Comparison of ENCODE assay signal across 9 cellular contexts in genomic region chr2:5692561-5693287, GRCh38. TPM values are rescaled to one million over a fixed set of nuclear protein-coding genes. Genes with fewer than 3 reads are reported as not detected.
DNase-seq lines count a peak whose midpoint lies in the region; ATAC-seq and TF ChIP-seq lines count a peak whose summit lies in the region.
"Had no signal": no experiment of that assay in that cellular context is flagged by ENCODE, and none has a peak within 500 bp of the region (broad histone marks: within the 10 kb centered on the region; RNA-seq: fewer than 3 reads in every experiment).

No MANE protein-coding gene starts in this region.

- peak overlapping the region; percentile 94 for H3K4me3 ChIP-seq in iPS-18c (ENCODE audit: insufficient read depth, low read depth, low read length)
- H3K4me3 ChIP-seq in thoracic aorta: peak overlapping the region; percentile 24

- no peak overlapping the region for H3K4me3 Mint-ChIP-seq in activated naive CD4-positive, alpha-beta T cell treated with anti-CD3 and anti-CD28 coated beads, Interleukin-2, amount 10 ng/mL, durations not matched to agents 7 days and 5 days
- H3K4me3 Mint-ChIP-seq in WTC11: peak overlapping the region; percentile 92

- no peaks in the 10 kb centered on the region for H3K36me3 ChIP-seq in thoracic aorta

- H3K4me1 ChIP-seq in thoracic aorta (ENCODE audit: control insufficient read depth in 1 of 2, low read depth in 2 of 2): peaks cover 7 to 30% of the 10 kb centered on the region in 2 donors

- H3K27me3 ChIP-seq in thoracic aorta (replicated peaks; ENCODE audit: insufficient read depth): peaks cover 9% of the 10 kb centered on the region

- no peak for DNase-seq in activated naive CD4-positive, alpha-beta T cell treated with anti-CD3 and anti-CD28 coated beads, Interleukin-2, amount 10 ng/mL, durations not matched to agents 7 days and 5 days
- DNase-seq in activated naive CD4-positive, alpha-beta T cell treated with anti-CD3 and anti-CD28 coated beads, Interleukin-2, amount 50 U/mL, for 16 hours: no peak
- peak; percentile 32 for DNase-seq in WTC11 (ENCODE audit: low spot score)
- DNase-seq in thoracic aorta (ENCODE audit: low spot score): no peak

- no peak for TF ChIP-seq POLR2A in GM18505 (IDR thresholded peaks at IDR 0.05; ENCODE audit: borderline replicate concordance, extremely low read depth, insufficient read depth, insufficient read length)

- TF ChIP-seq CTCF in WTC11 (IDR thresholded peaks at IDR 0.05): no peak
- no peak for TF ChIP-seq CTCF in thoracic aorta (IDR thresholded peaks at IDR 0.05)

- no peaks in the 10 kb centered on the region for H3K9me3 Mint-ChIP-seq in activated naive CD4-positive, alpha-beta T cell treated with anti-CD3 and anti-CD28 coated beads, Interleukin-2, amount 10 ng/mL, durations not matched to agents 7 days and 5 days
- H3K9me3 Mint-ChIP-seq in WTC11: peaks cover 10% of the 10 kb centered on the region

- POLR2A ChIA-PET in WTC11 (lab: Charles Lee): interaction anchor here (0.6 to 4.6 kb wide), 2 partner anchors 13 to 34 kb away, joined by 5 to 26 read pairs; no protein-coding TSS in a partner anchor

- peaks cover 79% of the 10 kb centered on the region for H3K27me3 Mint-ChIP-seq in activated naive CD4-positive, alpha-beta T cell treated with anti-CD3 and anti-CD28 coated beads, Interleukin-2, amount 10 ng/mL, durations not matched to agents 7 days and 5 days
- peaks cover 14% of the 10 kb centered on the region for H3K27me3 Mint-ChIP-seq in WTC11 (ENCODE audit: low read depth)

- CTCF ChIA-PET in activated naive CD4-positive, alpha-beta T cell treated with anti-CD3 and anti-CD28 coated beads, Interleukin-2, amount 10 ng/mL, durations not matched to agents 7 days and 5 days (lab: Charles Lee): no interaction called here
- CTCF ChIA-PET in WTC11 (lab: Charles Lee): interaction anchor here (1.4 to 3.6 kb wide), 2 partner anchors 33 to 223 kb away, joined by 4 to 9 read pairs; no protein-coding TSS in a partner anchor

- H3K36me3 Mint-ChIP-seq in activated naive CD4-positive, alpha-beta T cell treated with anti-CD3 and anti-CD28 coated beads, Interleukin-2, amount 10 ng/mL, durations not matched to agents 7 days and 5 days: peaks cover 7% of the 10 kb centered on the region
- peaks cover 20% of the 10 kb centered on the region for H3K36me3 Mint-ChIP-seq in WTC11

- no peak for ATAC-seq in WTC11
- no peak for ATAC-seq in thoracic aorta (ENCODE audit: insufficient number of reproducible peaks, low FRiP score, low read depth)
- no peak for ATAC-seq in HG03439 (IDR thresholded peaks at IDR 0.05; ENCODE audit: unreplicated experiment)
- ATAC-seq in HG02623 (IDR thresholded peaks at IDR 0.05; ENCODE audit: unreplicated experiment): no peak
- ATAC-seq in GM18505 (IDR thresholded peaks at IDR 0.05; ENCODE audit: unreplicated experiment): no peak

- H3K4me1 Mint-ChIP-seq in activated naive CD4-positive, alpha-beta T cell treated with anti-CD3 and anti-CD28 coated beads, Interleukin-2, amount 10 ng/mL, durations not matched to agents 7 days and 5 days: peaks cover 13% of the 10 kb centered on the region
- peaks cover 8% of the 10 kb centered on the region for H3K4me1 Mint-ChIP-seq in WTC11

- peak overlapping the region; percentile 14 for H3K27ac Mint-ChIP-seq in activated naive CD4-positive, alpha-beta T cell treated with anti-CD3 and anti-CD28 coated beads, Interleukin-2, amount 10 ng/mL, durations not matched to agents 7 days and 5 days
- no peak overlapping the region; the same call in 1 of the 2 replicates for H3K27ac Mint-ChIP-seq in WTC11

- H3K27ac ChIP-seq in thoracic aorta: no peak overlapping the region

- H3K9me3 ChIP-seq in iPS-18c (ENCODE audit: control insufficient read depth, insufficient read depth, low read length) (peaks cover 2% of the 10 kb centered on the region), thoracic aorta (no peaks in the 10 kb centered on the region)

TF ChIP-seq in WTC11, 78 proteins besides CTCF, POLR2A, EP300 and RAD21:
- no peak for TF ChIP-seq ZNF396 (CRISPR knock-in tag; IDR thresholded peaks at IDR 0.05; ENCODE audit: borderline replicate concordance)
- TF ChIP-seq ZNF121 (CRISPR knock-in tag; IDR thresholded peaks at IDR 0.05): no peak
- no peak for TF ChIP-seq TP53 (CRISPR knock-in tag; IDR thresholded peaks at IDR 0.05)
- no peak for TF ChIP-seq NR2C2 (CRISPR knock-in tag; IDR thresholded peaks at IDR 0.05)
- no peak for TF ChIP-seq ZNF512 (CRISPR knock-in tag; IDR thresholded peaks at IDR 0.05; ENCODE audit: borderline replicate concordance)

RNA-seq across cellular contexts. Expression of gene SOX11, which starts 0.5 kb away (rescaled TPM):
- total RNA-seq in WTC11 (2021) (22.5 to 24.8 TPM (median 24.0 TPM) in 3 replicates), thoracic aorta (not detected)
- total RNA-seq: SK-MEL-5 had no signal

Comparison
In these comparisons a context has a peak if more than half of its experiments do, and no peak if none do; other contexts are left out.
1. RNA of gene SOX11, which starts 0.5 kb away (total RNA-seq): 22.5 to 24.8 TPM in WTC11; not detected in thoracic aorta; every median in the first group is over 10 times any median in the second.